1 cellular context compared by ENCODE assay signal in the genomic region with DNA sequence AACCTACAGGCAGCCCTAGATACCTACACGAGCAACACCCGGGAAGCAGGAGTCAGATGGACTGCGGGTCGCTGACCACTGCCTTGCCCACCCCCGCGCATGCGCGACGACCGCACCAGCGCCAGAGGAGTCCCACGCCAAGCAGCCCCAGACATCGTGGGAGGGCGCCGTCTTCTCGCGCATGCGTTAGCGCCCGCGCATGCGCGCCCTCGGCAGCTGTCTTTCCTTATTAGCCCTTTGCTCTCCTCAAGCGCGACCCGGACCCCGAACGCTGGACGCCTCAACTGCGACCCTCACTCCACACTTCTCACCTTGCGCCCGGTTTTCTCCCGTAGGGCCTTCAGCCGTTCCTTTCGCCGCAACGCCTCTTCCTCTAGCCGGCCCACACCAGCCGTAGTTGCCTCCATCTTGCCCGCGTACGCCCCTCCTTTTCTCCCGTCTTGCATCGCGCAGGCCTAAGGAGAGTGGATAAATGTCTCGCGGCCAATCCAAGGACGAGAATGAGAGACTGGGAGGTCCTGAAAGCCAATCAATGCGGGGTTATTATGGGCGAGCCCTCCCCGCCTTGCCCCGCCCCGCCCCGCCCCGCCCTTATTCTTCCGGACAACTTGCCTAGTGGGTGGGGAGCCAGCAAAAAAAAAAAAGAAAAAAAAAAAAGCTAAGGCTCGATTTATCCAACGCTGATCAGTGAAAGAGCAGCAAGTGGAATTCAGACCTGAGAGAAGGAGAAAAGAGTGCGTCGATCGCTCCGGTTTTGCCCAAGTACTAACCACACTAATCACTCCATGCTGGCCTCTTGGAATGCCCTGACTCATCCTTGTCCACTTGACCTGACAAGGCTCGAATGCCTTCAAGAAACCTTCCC.
TF ChIP-seq lines count a peak whose summit lies in the region.

A gene (minus strand): TSS at position 420 of the 865 bp plus-strand sequence. CDS start 13 bp downstream, at position 407.

TF ChIP-seq in HepG2, 621 proteins besides CTCF, POLR2A, EP300 and RAD21 (continued from another document and continues in another):
- TF ChIP-seq, protein P1, sequence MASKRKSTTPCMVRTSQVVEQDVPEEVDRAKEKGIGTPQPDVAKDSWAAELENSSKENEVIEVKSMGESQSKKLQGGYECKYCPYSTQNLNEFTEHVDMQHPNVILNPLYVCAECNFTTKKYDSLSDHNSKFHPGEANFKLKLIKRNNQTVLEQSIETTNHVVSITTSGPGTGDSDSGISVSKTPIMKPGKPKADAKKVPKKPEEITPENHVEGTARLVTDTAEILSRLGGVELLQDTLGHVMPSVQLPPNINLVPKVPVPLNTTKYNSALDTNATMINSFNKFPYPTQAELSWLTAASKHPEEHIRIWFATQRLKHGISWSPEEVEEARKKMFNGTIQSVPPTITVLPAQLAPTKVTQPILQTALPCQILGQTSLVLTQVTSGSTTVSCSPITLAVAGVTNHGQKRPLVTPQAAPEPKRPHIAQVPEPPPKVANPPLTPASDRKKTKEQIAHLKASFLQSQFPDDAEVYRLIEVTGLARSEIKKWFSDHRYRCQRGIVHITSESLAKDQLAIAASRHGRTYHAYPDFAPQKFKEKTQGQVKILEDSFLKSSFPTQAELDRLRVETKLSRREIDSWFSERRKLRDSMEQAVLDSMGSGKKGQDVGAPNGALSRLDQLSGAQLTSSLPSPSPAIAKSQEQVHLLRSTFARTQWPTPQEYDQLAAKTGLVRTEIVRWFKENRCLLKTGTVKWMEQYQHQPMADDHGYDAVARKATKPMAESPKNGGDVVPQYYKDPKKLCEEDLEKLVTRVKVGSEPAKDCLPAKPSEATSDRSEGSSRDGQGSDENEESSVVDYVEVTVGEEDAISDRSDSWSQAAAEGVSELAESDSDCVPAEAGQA (IDR thresholded peaks at IDR 0.05; ENCODE audit: low read depth), result peak; percentile 27; the same call in 1 of the 2 replicates
- TF ChIP-seq, protein P1 (CRISPR knock-in tag; IDR thresholded peaks at IDR 0.05; ENCODE audit: borderline replicate concordance), result no peak
- TF ChIP-seq MYNN (CRISPR knock-in tag; IDR thresholded peaks at IDR 0.05; ENCODE audit: low read depth) (no peak), KMT2A (CRISPR knock-in tag; IDR thresholded peaks at IDR 0.05) (0 out of 2 replicates have a peak, but pooled peaks have one; percentile 18), GTF2F1 (IDR thresholded peaks at IDR 0.05; ENCODE audit: low read length) (no peak), TBX3 (IDR thresholded peaks at IDR 0.05; ENCODE audit: borderline replicate concordance) (no peak; the same call in 1 of the 2 replicates), SIN3A (IDR thresholded peaks at IDR 0.05; ENCODE audit: borderline replicate concordance, low read depth, low read length) (0 out of 2 replicates have a peak, but pooled peaks have one; percentile 37), MXD4 (CRISPR knock-in tag; IDR thresholded peaks at IDR 0.05) (peak; percentile 72), ZNF17 (CRISPR knock-in tag; IDR thresholded peaks at IDR 0.05) (no peak), PCBP2 (optimal IDR thresholded peaks at IDR 0.05; ENCODE audit: low read depth, low read length, poor library complexity, severe bottlenecking) (no peak), DMAP1 (CRISPR knock-in tag; IDR thresholded peaks at IDR 0.05) (peak; percentile 82), SRSF1 (optimal IDR thresholded peaks at IDR 0.05; ENCODE audit: low read depth, low read length) (no peak), ZNF614 (CRISPR knock-in tag; IDR thresholded peaks at IDR 0.05; ENCODE audit: borderline replicate concordance) (peak; percentile 26; the same call in 1 of the 2 replicates), ZNF446 (CRISPR knock-in tag; IDR thresholded peaks at IDR 0.05) (peak; percentile 55; the same call in 1 of the 2 replicates), GZF1 (CRISPR knock-in tag; IDR thresholded peaks at IDR 0.05) (0 out of 2 replicates have a peak, but pooled peaks have one; percentile 3), FOSL2 (CRISPR knock-in tag; IDR thresholded peaks at IDR 0.05) (peak; percentile 64), ZNF33B (CRISPR knock-in tag; IDR thresholded peaks at IDR 0.05) (no peak; the same call in 1 of the 2 replicates), RCOR2 (CRISPR knock-in tag; IDR thresholded peaks at IDR 0.05) (no peak), ZNF724P (CRISPR knock-in tag; IDR thresholded peaks at IDR 0.05; ENCODE audit: borderline replicate concordance) (peak; percentile 81; the same call in 1 of the 2 replicates), KLF12 (CRISPR knock-in tag; IDR thresholded peaks at IDR 0.05; ENCODE audit: borderline replicate concordance) (no peak), ESRRA (CRISPR knock-in tag; IDR thresholded peaks at IDR 0.05; ENCODE audit: low read depth) (peak; percentile 21; the same call in 1 of the 2 replicates), HMG20B (CRISPR knock-in tag; conservative IDR thresholded peaks at IDR 0.05) (peak; percentile 34; the same call in 1 of the 2 replicates)
- TF ChIP-seq, protein P2, sequence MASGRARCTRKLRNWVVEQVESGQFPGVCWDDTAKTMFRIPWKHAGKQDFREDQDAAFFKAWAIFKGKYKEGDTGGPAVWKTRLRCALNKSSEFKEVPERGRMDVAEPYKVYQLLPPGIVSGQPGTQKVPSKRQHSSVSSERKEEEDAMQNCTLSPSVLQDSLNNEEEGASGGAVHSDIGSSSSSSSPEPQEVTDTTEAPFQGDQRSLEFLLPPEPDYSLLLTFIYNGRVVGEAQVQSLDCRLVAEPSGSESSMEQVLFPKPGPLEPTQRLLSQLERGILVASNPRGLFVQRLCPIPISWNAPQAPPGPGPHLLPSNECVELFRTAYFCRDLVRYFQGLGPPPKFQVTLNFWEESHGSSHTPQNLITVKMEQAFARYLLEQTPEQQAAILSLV (CRISPR knock-in tag; IDR thresholded peaks at IDR 0.05; ENCODE audit: borderline replicate concordance), result peak; percentile 85
- TF ChIP-seq, protein P3, sequence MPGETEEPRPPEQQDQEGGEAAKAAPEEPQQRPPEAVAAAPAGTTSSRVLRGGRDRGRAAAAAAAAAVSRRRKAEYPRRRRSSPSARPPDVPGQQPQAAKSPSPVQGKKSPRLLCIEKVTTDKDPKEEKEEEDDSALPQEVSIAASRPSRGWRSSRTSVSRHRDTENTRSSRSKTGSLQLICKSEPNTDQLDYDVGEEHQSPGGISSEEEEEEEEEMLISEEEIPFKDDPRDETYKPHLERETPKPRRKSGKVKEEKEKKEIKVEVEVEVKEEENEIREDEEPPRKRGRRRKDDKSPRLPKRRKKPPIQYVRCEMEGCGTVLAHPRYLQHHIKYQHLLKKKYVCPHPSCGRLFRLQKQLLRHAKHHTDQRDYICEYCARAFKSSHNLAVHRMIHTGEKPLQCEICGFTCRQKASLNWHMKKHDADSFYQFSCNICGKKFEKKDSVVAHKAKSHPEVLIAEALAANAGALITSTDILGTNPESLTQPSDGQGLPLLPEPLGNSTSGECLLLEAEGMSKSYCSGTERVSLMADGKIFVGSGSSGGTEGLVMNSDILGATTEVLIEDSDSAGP (CRISPR knock-in tag; IDR thresholded peaks at IDR 0.05; ENCODE audit: borderline replicate concordance), result peak; percentile 56
- TF ChIP-seq, protein P4, sequence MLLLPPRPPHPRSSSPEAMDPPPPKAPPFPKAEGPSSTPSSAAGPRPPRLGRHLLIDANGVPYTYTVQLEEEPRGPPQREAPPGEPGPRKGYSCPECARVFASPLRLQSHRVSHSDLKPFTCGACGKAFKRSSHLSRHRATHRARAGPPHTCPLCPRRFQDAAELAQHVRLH (CRISPR knock-in tag; IDR thresholded peaks at IDR 0.05; ENCODE audit: borderline replicate concordance, low read depth), result peak; percentile 42; the same call in 1 of the 2 replicates
- TF ChIP-seq, protein P5, sequence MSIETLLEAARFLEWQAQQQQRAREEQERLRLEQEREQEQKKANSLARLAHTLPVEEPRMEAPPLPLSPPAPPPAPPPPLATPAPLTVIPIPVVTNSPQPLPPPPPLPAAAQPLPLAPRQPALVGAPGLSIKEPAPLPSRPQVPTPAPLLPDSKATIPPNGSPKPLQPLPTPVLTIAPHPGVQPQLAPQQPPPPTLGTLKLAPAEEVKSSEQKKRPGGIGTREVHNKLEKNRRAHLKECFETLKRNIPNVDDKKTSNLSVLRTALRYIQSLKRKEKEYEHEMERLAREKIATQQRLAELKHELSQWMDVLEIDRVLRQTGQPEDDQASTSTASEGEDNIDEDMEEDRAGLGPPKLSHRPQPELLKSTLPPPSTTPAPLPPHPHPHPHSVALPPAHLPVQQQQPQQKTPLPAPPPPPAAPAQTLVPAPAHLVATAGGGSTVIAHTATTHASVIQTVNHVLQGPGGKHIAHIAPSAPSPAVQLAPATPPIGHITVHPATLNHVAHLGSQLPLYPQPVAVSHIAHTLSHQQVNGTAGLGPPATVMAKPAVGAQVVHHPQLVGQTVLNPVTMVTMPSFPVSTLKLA (IDR thresholded peaks at IDR 0.05), result peak; percentile 9; the same call in 1 of the 2 replicates
- TF ChIP-seq, protein P6, sequence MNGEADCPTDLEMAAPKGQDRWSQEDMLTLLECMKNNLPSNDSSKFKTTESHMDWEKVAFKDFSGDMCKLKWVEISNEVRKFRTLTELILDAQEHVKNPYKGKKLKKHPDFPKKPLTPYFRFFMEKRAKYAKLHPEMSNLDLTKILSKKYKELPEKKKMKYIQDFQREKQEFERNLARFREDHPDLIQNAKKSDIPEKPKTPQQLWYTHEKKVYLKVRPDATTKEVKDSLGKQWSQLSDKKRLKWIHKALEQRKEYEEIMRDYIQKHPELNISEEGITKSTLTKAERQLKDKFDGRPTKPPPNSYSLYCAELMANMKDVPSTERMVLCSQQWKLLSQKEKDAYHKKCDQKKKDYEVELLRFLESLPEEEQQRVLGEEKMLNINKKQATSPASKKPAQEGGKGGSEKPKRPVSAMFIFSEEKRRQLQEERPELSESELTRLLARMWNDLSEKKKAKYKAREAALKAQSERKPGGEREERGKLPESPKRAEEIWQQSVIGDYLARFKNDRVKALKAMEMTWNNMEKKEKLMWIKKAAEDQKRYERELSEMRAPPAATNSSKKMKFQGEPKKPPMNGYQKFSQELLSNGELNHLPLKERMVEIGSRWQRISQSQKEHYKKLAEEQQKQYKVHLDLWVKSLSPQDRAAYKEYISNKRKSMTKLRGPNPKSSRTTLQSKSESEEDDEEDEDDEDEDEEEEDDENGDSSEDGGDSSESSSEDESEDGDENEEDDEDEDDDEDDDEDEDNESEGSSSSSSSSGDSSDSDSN (CRISPR knock-in tag; IDR thresholded peaks at IDR 0.05), result peak; percentile 20; the same call in 1 of the 2 replicates
- TF ChIP-seq, protein P7, sequence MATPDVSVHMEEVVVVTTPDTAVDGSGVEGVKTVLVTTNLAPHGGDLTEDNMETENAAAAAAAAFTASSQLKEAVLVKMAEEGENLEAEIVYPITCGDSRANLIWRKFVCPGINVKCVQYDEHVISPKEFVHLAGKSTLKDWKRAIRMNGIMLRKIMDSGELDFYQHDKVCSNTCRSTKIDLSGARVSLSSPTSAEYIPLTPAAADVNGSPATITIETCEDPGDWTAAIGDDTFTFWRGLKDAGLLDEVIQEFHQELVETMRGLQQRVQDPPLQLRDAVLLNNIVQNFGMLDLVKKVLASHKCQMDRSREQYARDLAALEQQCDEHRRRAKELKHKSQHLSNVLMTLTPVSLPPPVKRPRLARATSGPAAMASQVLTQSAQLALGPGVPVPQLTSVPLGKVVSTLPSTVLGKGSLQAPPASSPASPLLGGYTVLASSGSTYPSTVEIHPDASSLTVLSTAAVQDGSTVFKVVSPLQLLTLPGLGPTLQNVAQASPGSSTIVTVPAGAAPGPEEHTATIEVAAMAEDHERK (CRISPR knock-in tag; IDR thresholded peaks at IDR 0.05; ENCODE audit: low read depth), result no peak
- TF ChIP-seq, protein P8, sequence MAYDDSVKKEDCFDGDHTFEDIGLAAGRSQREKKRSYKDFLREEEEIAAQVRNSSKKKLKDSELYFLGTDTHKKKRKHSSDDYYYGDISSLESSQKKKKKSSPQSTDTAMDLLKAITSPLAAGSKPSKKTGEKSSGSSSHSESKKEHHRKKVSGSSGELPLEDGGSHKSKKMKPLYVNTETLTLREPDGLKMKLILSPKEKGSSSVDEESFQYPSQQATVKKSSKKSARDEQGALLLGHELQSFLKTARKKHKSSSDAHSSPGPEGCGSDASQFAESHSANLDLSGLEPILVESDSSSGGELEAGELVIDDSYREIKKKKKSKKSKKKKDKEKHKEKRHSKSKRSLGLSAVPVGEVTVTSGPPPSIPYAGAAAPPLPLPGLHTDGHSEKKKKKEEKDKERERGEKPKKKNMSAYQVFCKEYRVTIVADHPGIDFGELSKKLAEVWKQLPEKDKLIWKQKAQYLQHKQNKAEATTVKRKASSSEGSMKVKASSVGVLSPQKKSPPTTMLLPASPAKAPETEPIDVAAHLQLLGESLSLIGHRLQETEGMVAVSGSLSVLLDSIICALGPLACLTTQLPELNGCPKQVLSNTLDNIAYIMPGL (CRISPR knock-in tag; IDR thresholded peaks at IDR 0.05; ENCODE audit: borderline replicate concordance in 1 of 2, low read depth in 1 of 2), result peak in 1 of 2 experiments; percentile 57; a peak in 1 of 4 replicates
- TF ChIP-seq, protein P9, sequence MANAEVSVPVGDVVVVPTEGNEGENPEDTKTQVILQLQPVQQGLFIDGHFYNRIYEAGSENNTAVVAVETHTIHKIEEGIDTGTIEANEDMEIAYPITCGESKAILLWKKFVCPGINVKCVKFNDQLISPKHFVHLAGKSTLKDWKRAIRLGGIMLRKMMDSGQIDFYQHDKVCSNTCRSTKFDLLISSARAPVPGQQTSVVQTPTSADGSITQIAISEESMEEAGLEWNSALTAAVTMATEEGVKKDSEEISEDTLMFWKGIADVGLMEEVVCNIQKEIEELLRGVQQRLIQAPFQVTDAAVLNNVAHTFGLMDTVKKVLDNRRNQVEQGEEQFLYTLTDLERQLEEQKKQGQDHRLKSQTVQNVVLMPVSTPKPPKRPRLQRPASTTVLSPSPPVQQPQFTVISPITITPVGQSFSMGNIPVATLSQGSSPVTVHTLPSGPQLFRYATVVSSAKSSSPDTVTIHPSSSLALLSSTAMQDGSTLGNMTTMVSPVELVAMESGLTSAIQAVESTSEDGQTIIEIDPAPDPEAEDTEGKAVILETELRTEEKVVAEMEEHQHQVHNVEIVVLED (CRISPR knock-in tag; IDR thresholded peaks at IDR 0.05; ENCODE audit: borderline replicate concordance), result peak; percentile 68; the same call in 1 of the 2 replicates
